26 cellular contexts compared by ENCODE assay signal in the genomic region with DNA sequence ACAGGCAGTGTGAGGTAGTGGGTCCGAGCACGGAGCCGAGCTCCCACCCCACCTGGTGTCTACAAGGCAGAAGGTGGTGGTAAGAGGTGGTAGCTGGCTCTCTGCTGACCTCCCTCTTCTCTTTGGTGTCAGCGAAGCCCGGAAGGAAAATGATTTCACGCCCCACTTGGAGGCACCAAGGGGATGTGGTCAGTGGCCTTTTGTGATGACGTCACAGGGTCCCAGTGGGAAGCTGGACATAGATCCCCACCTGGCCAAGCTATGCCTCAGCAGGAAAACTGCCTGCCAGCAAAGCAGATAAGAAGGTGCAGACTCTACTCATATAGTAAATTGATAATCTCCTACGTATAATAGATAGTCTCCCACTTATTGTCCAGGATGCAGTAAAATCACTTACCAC.
"Had no signal": no experiment of that assay in that cellular context is flagged by ENCODE, and none has a peak within 500 bp of the region (broad histone marks: within the 10 kb centered on the region; RNA-seq: fewer than 3 reads in every experiment).

No MANE protein-coding gene starts in this region.

- H3K4me3 ChIP-seq: left lung, lung, neural progenitor cell, ovary, sigmoid colon, spleen, suprapubic skin, thoracic aorta, tibial artery, upper lobe of left lung, vagina had no signal

- H2AFZ ChIP-seq: neural progenitor cell had no signal

- H3K9ac ChIP-seq: neural progenitor cell had no signal

- H3K27ac ChIP-seq: left lung, neural progenitor cell, ovary, sigmoid colon, spleen, suprapubic skin, thoracic aorta, tibial artery, upper lobe of left lung, vagina had no signal

- H3K36me3 ChIP-seq: left lung, neural progenitor cell, ovary, sigmoid colon, spleen, suprapubic skin, thoracic aorta, tibial artery, upper lobe of left lung, vagina had no signal

- H3K4me2 ChIP-seq: neural progenitor cell had no signal

- H3K9me3 ChIP-seq: sigmoid colon, suprapubic skin, vagina had no signal

- DNase-seq: hypothalamus; immature natural killer cell; kidney; left colon; left lung; mesendoderm; naive B cell; natural killer cell; nephron progenitor cell; ovary; retina; right cardiac atrium; sigmoid colon; small intestine; spleen; stimulated activated CD4-positive, alpha-beta T cell treated with anti-CD3 and anti-CD28 coated beads, Interleukin-4, amount 100 ng/mL, for 24 hours; stimulated activated naive CD4-positive, alpha-beta T cell; tibial artery; upper lobe of left lung had no signal

- FAIRE-seq: islet of Langerhans, kidney, small intestine had no signal

- H3K27me3 ChIP-seq: ovary had no signal

- ATAC-seq: left colon; left lung; natural killer cell; right cardiac atrium; stimulated activated effector memory CD8-positive, alpha-beta T cell treated with anti-CD3 and anti-CD28 coated beads, Interleukin-12 subunit alpha, Interleukin-12 subunit beta, amount 100 ng/mL, for 72 hours had no signal

- H3K4me1 ChIP-seq: left lung had no signal
